In genomic region chr6:167574431-167575097, GRCh38 we compare ENCODE assay signal across 18 cellular contexts.
DNase-seq lines count a peak whose midpoint lies in the region; ATAC-seq and TF ChIP-seq lines count a peak whose summit lies in the region.
"Had no signal": no experiment of that assay in that cellular context is flagged by ENCODE, and none has a peak within 500 bp of the region (broad histone marks: within the 10 kb centered on the region; RNA-seq: fewer than 3 reads in every experiment).

No MANE protein-coding gene starts in this region.

- DNase-seq in SJSA1 (ENCODE audit: low read depth in 1 of 2, low spot score in 2 of 2) (no peak), mesothelial cell of epicardium (ENCODE audit: low spot score in 2 of 2, unreplicated experiment in 2 of 2) (peak in 1 of 2 experiments; percentile 37), tibial artery (peak; percentile 72 to 95), erythroblast (lab: John Stamatoyannopoulos, UW) (no peak), DMS53 (lab: John Stamatoyannopoulos, UW) (no peak), GDM1 (lab: John Stamatoyannopoulos, UW) (no peak)
- no peak for DNase-seq in activated CD4-positive, alpha-beta T cell treated with anti-CD3 and anti-CD28 coated beads, Interleukin-2, amount 50 U/mL, for 4 hours
- DNase-seq: activated B cell treated with CpG ODN at 0.5 μM for 24 hours; activated CD8-positive, alpha-beta memory T cell treated with anti-CD3 and anti-CD28 coated beads, Interleukin-2, amount 10 ng/mL, durations not matched to agents 7 days and 5 days; activated gamma-delta T cell treated with Interleukin-2 at 50 U/mL for 16 hours; brain microvascular endothelial cell; DMS79 treated with DMSO at 0.1 percent for 48 hours; effector CD4-positive, alpha-beta T cell; NCI-H1417; nephron progenitor cell had no signal

- H3K4me1 ChIP-seq in SJSA1 (replicated peaks) (peaks cover 36% of the 10 kb centered on the region), gastroesophageal sphincter (peaks cover 0 to 30% (median 8%) of the 10 kb centered on the region in 3 donors), tibial artery (peaks cover 0 to 32% (median 18%) of the 10 kb centered on the region in 4 donors)

- H3K27me3 Mint-ChIP-seq in mesothelial cell of epicardium (ENCODE audit: low read depth): no peaks in the 10 kb centered on the region

- H3K4me3 ChIP-seq in SJSA1 (no peak overlapping the region), gastroesophageal sphincter (no peak overlapping the region), tibial artery (peak overlapping the region; percentile 27 to 34)

- H3K36me3 Mint-ChIP-seq in mesothelial cell of epicardium: no peaks in the 10 kb centered on the region
- H3K36me3 Mint-ChIP-seq: activated CD8-positive, alpha-beta memory T cell treated with anti-CD3 and anti-CD28 coated beads, Interleukin-2, amount 10 ng/mL, durations not matched to agents 7 days and 5 days; stimulated activated effector memory CD8-positive, alpha-beta T cell treated with anti-CD3 and anti-CD28 coated beads, Interleukin-12 subunit alpha, Interleukin-12 subunit beta, amount 100 ng/mL, for 72 hours had no signal

- H3K9me3 Mint-ChIP-seq in mesothelial cell of epicardium: no peaks in the 10 kb centered on the region
- H3K9me3 Mint-ChIP-seq: activated B cell treated with CpG ODN at 0.5 μM for 24 hours; nephron progenitor cell; stimulated activated effector memory CD8-positive, alpha-beta T cell treated with anti-CD3 and anti-CD28 coated beads, Interleukin-12 subunit alpha, Interleukin-12 subunit beta, amount 100 ng/mL, for 72 hours had no signal

- H3K27me3 ChIP-seq in SJSA1 (replicated peaks) (no peaks in the 10 kb centered on the region), gastroesophageal sphincter (no peaks in the 10 kb centered on the region), tibial artery (no peaks in the 10 kb centered on the region)
- H3K27me3 ChIP-seq: brain microvascular endothelial cell had no signal

- peaks cover 66% of the 10 kb centered on the region for H3K4me1 Mint-ChIP-seq in mesothelial cell of epicardium
- H3K4me1 Mint-ChIP-seq: activated B cell treated with CpG ODN at 0.5 μM for 24 hours; activated CD8-positive, alpha-beta memory T cell treated with anti-CD3 and anti-CD28 coated beads, Interleukin-2, amount 10 ng/mL, durations not matched to agents 7 days and 5 days; stimulated activated effector memory CD8-positive, alpha-beta T cell treated with anti-CD3 and anti-CD28 coated beads, Interleukin-12 subunit alpha, Interleukin-12 subunit beta, amount 100 ng/mL, for 72 hours had no signal

- intact Hi-C loops in tibial artery (cut with DNase I; ENCODE audit: low total_unique reads): no loop called here

- ATAC-seq in gastroesophageal sphincter: peak; percentile 4
- ATAC-seq: activated CD8-positive, alpha-beta memory T cell treated with anti-CD3 and anti-CD28 coated beads, Interleukin-2, amount 10 ng/mL, durations not matched to agents 7 days and 5 days; stimulated activated effector memory CD8-positive, alpha-beta T cell treated with anti-CD3 and anti-CD28 coated beads, Interleukin-12 subunit alpha, Interleukin-12 subunit beta, amount 100 ng/mL, for 72 hours had no signal

- no peak overlapping the region for H3K4me3 Mint-ChIP-seq in mesothelial cell of epicardium
- H3K4me3 Mint-ChIP-seq: activated B cell treated with CpG ODN at 0.5 μM for 24 hours; activated CD8-positive, alpha-beta memory T cell treated with anti-CD3 and anti-CD28 coated beads, Interleukin-2, amount 10 ng/mL, durations not matched to agents 7 days and 5 days; nephron progenitor cell; stimulated activated effector memory CD8-positive, alpha-beta T cell treated with anti-CD3 and anti-CD28 coated beads, Interleukin-12 subunit alpha, Interleukin-12 subunit beta, amount 100 ng/mL, for 72 hours had no signal

- 90 to 91% methylated on average over 5 to 8 of the region's 26 CpGs for WGBS in gastroesophageal sphincter (ENCODE audit: low coverage in 1 of 2), 2 donors

- peak overlapping the region; percentile 79 for H3K27ac Mint-ChIP-seq in mesothelial cell of epicardium
- H3K27ac Mint-ChIP-seq: activated B cell treated with CpG ODN at 0.5 μM for 24 hours; activated CD8-positive, alpha-beta memory T cell treated with anti-CD3 and anti-CD28 coated beads, Interleukin-2, amount 10 ng/mL, durations not matched to agents 7 days and 5 days; nephron progenitor cell; stimulated activated effector memory CD8-positive, alpha-beta T cell treated with anti-CD3 and anti-CD28 coated beads, Interleukin-12 subunit alpha, Interleukin-12 subunit beta, amount 100 ng/mL, for 72 hours had no signal

- H3K27ac ChIP-seq in SJSA1: peak overlapping the region; percentile 83; the same call in 1 of the 2 replicates
- H3K27ac ChIP-seq in gastroesophageal sphincter: peak overlapping the region in 2 of 4 donors; percentile 77 to 80
- peak overlapping the region; percentile 84 to 85 for H3K27ac ChIP-seq in tibial artery
- H3K27ac ChIP-seq: brain microvascular endothelial cell, RWPE1 had no signal

- TF ChIP-seq CTCF in gastroesophageal sphincter (IDR thresholded peaks at IDR 0.05) (no peak), mesothelial cell of epicardium (IDR thresholded peaks at IDR 0.05; ENCODE audit: unreplicated experiment) (no peak), tibial artery (IDR thresholded peaks at IDR 0.05) (no peak)

- H3K9me3 ChIP-seq in SJSA1 (replicated peaks) (no peaks in the 10 kb centered on the region), gastroesophageal sphincter (no peaks in the 10 kb centered on the region), tibial artery (no peaks in the 10 kb centered on the region)

- H3K36me3 ChIP-seq in SJSA1: no peaks in the 10 kb centered on the region
- H3K36me3 ChIP-seq in gastroesophageal sphincter: no peaks in the 10 kb centered on the region
- H3K36me3 ChIP-seq in tibial artery: no peaks in the 10 kb centered on the region
- H3K36me3 ChIP-seq: brain microvascular endothelial cell had no signal

- TF ChIP-seq POLR2A in gastroesophageal sphincter (IDR thresholded peaks at IDR 0.05): no peak
- TF ChIP-seq POLR2A in erythroblast (IDR thresholded peaks at IDR 0.05; ENCODE audit: low read length): no peak

- no peak for TF ChIP-seq EP300 in gastroesophageal sphincter (IDR thresholded peaks at IDR 0.05)

Comparison
In these comparisons a context has a peak if more than half of its experiments do, and no peak if none do; other contexts are left out.
1. DNase-seq: peak in tibial artery (2 of 2); none in SJSA1 (0 of 2), erythroblast (0 of 2), activated CD4-positive, alpha-beta T cell treated with anti-CD3 and anti-CD28 coated beads, Interleukin-2, amount 50 U/mL, for 4 hours (0 of 2), DMS53 (single experiment) and GDM1 (single experiment).
2. H3K4me3 ChIP-seq: peak in tibial artery (2 of 2); none in SJSA1 (single experiment) and gastroesophageal sphincter (0 of 2).